ENCODE assay signal across 15 cellular contexts in genomic region chr1:155499263-155499662, GRCh38.
DNase-seq lines count a peak whose midpoint lies in the region; ATAC-seq, FAIRE-seq and TF ChIP-seq lines count a peak whose summit lies in the region.
"Had no signal": no experiment of that assay in that cellular context is flagged by ENCODE, and none has a peak within 500 bp of the region (broad histone marks: within the 10 kb centered on the region; RNA-seq: fewer than 3 reads in every experiment).

No MANE protein-coding gene starts in this region.

- DNase-seq in natural killer cell: no peak
- DNase-seq in natural killer cell treated with Interleukin-12 subunit alpha and Interleukin-12 subunit beta and Interleukin-15 and Interleukin-18, amount 100 ng/mL, for 72 hours (ENCODE audit: low spot score): no peak
- peak; percentile 52 for DNase-seq in fibroblast of peridontal ligament (ENCODE audit: extremely low read depth)
- DNase-seq in stimulated activated naive B cell treated with anti-CD40 and anti-IgM and Interleukin-4, amounts not matched to agents 10 μg/mL and 1 μg/mL and 100 μg/mL, for 72 hours: no peak
- DNase-seq in NCI-H1105 (lab: John Stamatoyannopoulos, UW): no peak
- no peak for DNase-seq in GF-D8 (lab: John Stamatoyannopoulos, UW)
- no peak for DNase-seq in posterior cingulate gyrus
- DNase-seq: activated CD4-positive, alpha-beta T cell treated with anti-CD3 and anti-CD28 coated beads for 4 hours; activated effector memory CD4-positive, alpha-beta T cell treated with Interleukin-2 at 50 U/mL for 16 hours; brain microvascular endothelial cell; kidney; NCI-H345; trophoblast cell had no signal

- H3K4me1 Mint-ChIP-seq in natural killer cell: peaks cover 29 to 39% of the 10 kb centered on the region in 2 donors
- peaks cover 20 to 24% of the 10 kb centered on the region in 2 donors for H3K4me1 Mint-ChIP-seq in natural killer cell treated with Interleukin-12 subunit alpha and Interleukin-12 subunit beta and Interleukin-15 and Interleukin-18, amount 100 ng/mL, for 72 hours (ENCODE audit: low read depth in 2 of 2)
- peaks cover 27 to 42% of the 10 kb centered on the region in 2 donors for H3K4me1 Mint-ChIP-seq in stimulated activated naive B cell treated with anti-CD40 and anti-IgM and Interleukin-4, amounts not matched to agents 10 μg/mL and 1 μg/mL and 100 μg/mL, for 72 hours

- peak; percentile 3 for FAIRE-seq in TTC549 (lab: Jason Lieb, UNC)
- FAIRE-seq: endometrium, kidney had no signal

- intact Hi-C loops in natural killer cell (cut with micrococcal nuclease): no loop called here
- intact Hi-C loops in posterior cingulate gyrus (cut with DNase I): no loop called here

- no peak overlapping the region for H3K4me3 Mint-ChIP-seq in natural killer cell
- H3K4me3 Mint-ChIP-seq in natural killer cell treated with Interleukin-12 subunit alpha and Interleukin-12 subunit beta and Interleukin-15 and Interleukin-18, amount 100 ng/mL, for 72 hours: no peak overlapping the region
- no peak overlapping the region for H3K4me3 Mint-ChIP-seq in stimulated activated naive B cell treated with anti-CD40 and anti-IgM and Interleukin-4, amounts not matched to agents 10 μg/mL and 1 μg/mL and 100 μg/mL, for 72 hours

- no peaks in the 10 kb centered on the region for H3K9me3 Mint-ChIP-seq in natural killer cell
- H3K9me3 Mint-ChIP-seq in natural killer cell treated with Interleukin-12 subunit alpha and Interleukin-12 subunit beta and Interleukin-15 and Interleukin-18, amount 100 ng/mL, for 72 hours: no peaks in the 10 kb centered on the region
- no peaks in the 10 kb centered on the region for H3K9me3 Mint-ChIP-seq in stimulated activated naive B cell treated with anti-CD40 and anti-IgM and Interleukin-4, amounts not matched to agents 10 μg/mL and 1 μg/mL and 100 μg/mL, for 72 hours

- H3K27ac Mint-ChIP-seq in natural killer cell: peak overlapping the region; percentile 15 to 64
- peak overlapping the region in 1 of 2 donors; percentile 51 for H3K27ac Mint-ChIP-seq in natural killer cell treated with Interleukin-12 subunit alpha and Interleukin-12 subunit beta and Interleukin-15 and Interleukin-18, amount 100 ng/mL, for 72 hours
- H3K27ac Mint-ChIP-seq in stimulated activated naive B cell treated with anti-CD40 and anti-IgM and Interleukin-4, amounts not matched to agents 10 μg/mL and 1 μg/mL and 100 μg/mL, for 72 hours: peak overlapping the region; percentile 82

- H3K36me3 Mint-ChIP-seq in natural killer cell: no peaks in the 10 kb centered on the region
- H3K36me3 Mint-ChIP-seq in natural killer cell treated with Interleukin-12 subunit alpha and Interleukin-12 subunit beta and Interleukin-15 and Interleukin-18, amount 100 ng/mL, for 72 hours: no peaks in the 10 kb centered on the region
- H3K36me3 Mint-ChIP-seq in stimulated activated naive B cell treated with anti-CD40 and anti-IgM and Interleukin-4, amounts not matched to agents 10 μg/mL and 1 μg/mL and 100 μg/mL, for 72 hours: peaks cover 0 to 10% of the 10 kb centered on the region in 2 donors

- H3K27me3 Mint-ChIP-seq in natural killer cell (ENCODE audit: low read depth in 2 of 2): no peaks in the 10 kb centered on the region
- no peaks in the 10 kb centered on the region for H3K27me3 Mint-ChIP-seq in natural killer cell treated with Interleukin-12 subunit alpha and Interleukin-12 subunit beta and Interleukin-15 and Interleukin-18, amount 100 ng/mL, for 72 hours
- no peaks in the 10 kb centered on the region for H3K27me3 Mint-ChIP-seq in stimulated activated naive B cell treated with anti-CD40 and anti-IgM and Interleukin-4, amounts not matched to agents 10 μg/mL and 1 μg/mL and 100 μg/mL, for 72 hours

- ATAC-seq in natural killer cell: no peak
- ATAC-seq in natural killer cell treated with Interleukin-12 subunit alpha and Interleukin-12 subunit beta and Interleukin-15 and Interleukin-18, amount 100 ng/mL, for 72 hours: no peak
- no peak for ATAC-seq in stimulated activated naive B cell treated with anti-CD40 and anti-IgM and Interleukin-4, amounts not matched to agents 10 μg/mL and 1 μg/mL and 100 μg/mL, for 72 hours (replicated peaks)

- no peak for TF ChIP-seq CTCF in natural killer cell (IDR thresholded peaks at IDR 0.05)
